8 cellular contexts compared by ENCODE assay signal in the genomic region with DNA sequence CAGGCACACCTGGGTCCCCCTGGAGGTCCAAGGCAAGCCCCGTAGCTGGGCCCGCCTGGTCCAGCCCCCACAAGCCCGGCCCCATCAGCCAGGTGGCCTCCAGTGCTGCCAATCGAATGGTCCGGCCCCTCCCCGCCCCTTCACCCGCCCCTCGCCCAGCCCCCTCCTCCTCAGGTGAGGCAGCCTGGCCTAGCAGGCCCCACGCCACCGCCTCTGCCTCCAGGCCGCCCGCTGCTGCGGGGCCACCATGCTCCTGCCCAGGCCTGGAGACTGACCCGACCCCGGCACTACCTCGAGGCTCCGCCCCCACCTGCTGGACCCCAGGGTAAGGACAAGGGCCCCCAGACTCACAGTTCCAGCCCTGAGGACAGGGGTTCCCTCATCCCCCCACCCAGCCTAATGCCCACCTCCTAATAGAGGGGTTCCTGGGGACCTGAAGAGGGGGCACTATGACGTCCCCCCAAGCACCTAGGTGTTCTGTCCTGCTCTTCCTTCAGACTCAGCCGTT. TPM values are rescaled to one million over a fixed set of nuclear protein-coding genes. Genes with fewer than 3 reads are reported as not detected.
DNase-seq lines count a peak whose midpoint lies in the region; ATAC-seq and TF ChIP-seq lines count a peak whose summit lies in the region.
"Had no signal": no experiment of that assay in that cellular context is flagged by ENCODE, and none has a peak within 500 bp of the region (broad histone marks: within the 10 kb centered on the region; RNA-seq: fewer than 3 reads in every experiment).

Gene HPN, plus strand, starts transcription at position 174 of the 508 bp plus-strand sequence. CDS start 786 bp downstream, outside the sequence.

- no peaks in the 10 kb centered on the region for H4K20me1 ChIP-seq in mammary epithelial cell (ENCODE audit: insufficient read depth, low read length)

- BruUV-seq in mammary epithelial cell (replicated peaks; lab: Mats Ljungman, UMichigan) = no TSS peak

- H3K4me1 ChIP-seq in mammary epithelial cell (ENCODE audit: insufficient read depth, low read length) (peaks cover 3% of the 10 kb centered on the region), lower lobe of right lung (peaks cover 63% of the 10 kb centered on the region), testis (peaks cover 35% of the 10 kb centered on the region)

- DNase-seq in NCI-H2029 treated with DMSO at 0.1 percent for 48 hours (lab: John Stamatoyannopoulos, UW) (peak; percentile 19), mammary epithelial cell (no peak), lower lobe of right lung (peak; percentile 79), testis (no peak), SHP77 (lab: John Stamatoyannopoulos, UW) (no peak)
- DNase-seq: NCI-H2171 treated with DMSO at 0.1 percent for 48 hours had no signal

- H3K4me3 ChIP-seq in mammary epithelial cell (replicated peaks in 1 of 3; ENCODE audit: insufficient read depth in 1 of 3, low read depth in 2 of 3, low read length in 3 of 3) = no peak within 1 kb of the TSS
- peak within 1 kb of the TSS; percentile 42 for H3K4me3 ChIP-seq in lower lobe of right lung
- no peak within 1 kb of the TSS for H3K4me3 ChIP-seq in testis

- no peak for TF ChIP-seq POLR2A in testis (IDR thresholded peaks at IDR 0.05)

- H3K27ac ChIP-seq in mammary epithelial cell (ENCODE audit: insufficient read depth, low read depth, low read length) = no peak within 1 kb of the TSS
- H3K27ac ChIP-seq in lower lobe of right lung = peak within 1 kb of the TSS; percentile 80
- H3K27ac ChIP-seq in testis = peak within 1 kb of the TSS; percentile 50 to 78

- no peaks in the 10 kb centered on the region for H3K9me3 ChIP-seq in mammary epithelial cell (replicated peaks; ENCODE audit: insufficient read depth, low read length)
- H3K9me3 ChIP-seq in lower lobe of right lung = no peaks in the 10 kb centered on the region
- no peaks in the 10 kb centered on the region for H3K9me3 ChIP-seq in testis

- intact Hi-C loops in mammary epithelial cell (cut with micrococcal nuclease) (no loop called here), lower lobe of right lung (cut with DNase I) (no loop called here), testis (cut with DNase I; ENCODE audit: low total_unique reads) (no loop called here)

- CTCF ChIA-PET in mammary epithelial cell (lab: Charles Lee; ENCODE audit: low non-redundant PET) = no interaction called here

- H3K79me2 ChIP-seq in mammary epithelial cell (ENCODE audit: insufficient read depth, low read length) = no peaks in the 10 kb centered on the region

- dilution Hi-C loops in mammary epithelial cell (cut with HindIII; ENCODE audit: low sequenced_read_pairs) = no loop called here

- no peak within 1 kb of the TSS for H3K9ac ChIP-seq in mammary epithelial cell (ENCODE audit: insufficient read depth, low read length)

- in situ Hi-C loops in mammary epithelial cell (cut with MboI; ENCODE audit: low sequenced_read_pairs in 2 of 2) = no loop called here

- 17% methylated on average over 3 of the region's 19 CpGs for WGBS in mammary epithelial cell (ENCODE audit: low coverage, missing lambda C conversion rate)
- 44 to 59% methylated on average over 4 to 9 of the region's 19 CpGs for WGBS in testis, 2 donors

- H2AFZ ChIP-seq in mammary epithelial cell (ENCODE audit: low read depth, low read length) = peak within 1 kb of the TSS; percentile 14

- peak; percentile 82 to 86 for ATAC-seq in lower lobe of right lung
- ATAC-seq in GM19035 (IDR thresholded peaks at IDR 0.05; ENCODE audit: unreplicated experiment) = no peak
- no peak for ATAC-seq in HG03039 (IDR thresholded peaks at IDR 0.05; ENCODE audit: unreplicated experiment)

- H3K4me2 ChIP-seq in mammary epithelial cell (ENCODE audit: insufficient read depth, low read depth, low read length) = no peak within 1 kb of the TSS

- TF ChIP-seq CTCF in mammary epithelial cell (conservative IDR thresholded peaks at IDR 0.05 in 1 of 2, IDR thresholded peaks at IDR 0.05 in 1 of 2; ENCODE audit: extremely low read depth in 1 of 2, insufficient read depth in 1 of 2, low read depth in 1 of 2, low read length in 2 of 2) = no peak
- TF ChIP-seq CTCF in lower lobe of right lung (IDR thresholded peaks at IDR 0.05) = no peak
- no peak for TF ChIP-seq CTCF in testis (IDR thresholded peaks at IDR 0.05)

- H3K27me3 ChIP-seq in mammary epithelial cell (ENCODE audit: insufficient read depth, low read length) (no peaks in the 10 kb centered on the region), lower lobe of right lung (ENCODE audit: low read depth) (no peaks in the 10 kb centered on the region), testis (no peaks in the 10 kb centered on the region)

- no peaks in the 10 kb centered on the region for H3K36me3 ChIP-seq in mammary epithelial cell (ENCODE audit: insufficient read depth, low read length)
- no peaks in the 10 kb centered on the region for H3K36me3 ChIP-seq in lower lobe of right lung
- H3K36me3 ChIP-seq in testis (ENCODE audit: low read depth, missing control alignments) = no peaks in the 10 kb centered on the region

RNA-seq across cellular contexts. Expression of gene HPN, which starts in this region (rescaled TPM):
- total RNA-seq in mammary epithelial cell (1 to 10 TPM in 1 of 2 donors, not detected in 1; 1.0 TPM), lower lobe of right lung (28.1 TPM), testis (1 to 10 TPM in 1 of 2 donors, under 1 TPM in 1; 0.79 to 1.7 TPM)
- polyA plus RNA-seq in mammary epithelial cell (not detected), testis (ENCODE audit: insufficient read depth, low read depth, low replicate concordance) (8.2 TPM)
- not detected for polyA minus RNA-seq in mammary epithelial cell

Comparison
In these comparisons a context has a peak if more than half of its experiments do, and no peak if none do; other contexts are left out.
1. RNA of gene HPN (total RNA-seq): 28.1 TPM in lower lobe of right lung (single experiment); 0.79 to 1.7 TPM in testis and 1.0 TPM in mammary epithelial cell; every median in the first group is over 10 times any median in the second.
2. DNase-seq: peak in NCI-H2029 treated with DMSO at 0.1 percent for 48 hours (single experiment) and lower lobe of right lung (single experiment); none in mammary epithelial cell (single experiment), testis (single experiment) and SHP77 (0 of 2).
3. ATAC-seq: peak in lower lobe of right lung (2 of 2); none in GM19035 (single experiment) and HG03039 (single experiment).